ENCODE assay signal across 15 cellular contexts in the genomic region with DNA sequence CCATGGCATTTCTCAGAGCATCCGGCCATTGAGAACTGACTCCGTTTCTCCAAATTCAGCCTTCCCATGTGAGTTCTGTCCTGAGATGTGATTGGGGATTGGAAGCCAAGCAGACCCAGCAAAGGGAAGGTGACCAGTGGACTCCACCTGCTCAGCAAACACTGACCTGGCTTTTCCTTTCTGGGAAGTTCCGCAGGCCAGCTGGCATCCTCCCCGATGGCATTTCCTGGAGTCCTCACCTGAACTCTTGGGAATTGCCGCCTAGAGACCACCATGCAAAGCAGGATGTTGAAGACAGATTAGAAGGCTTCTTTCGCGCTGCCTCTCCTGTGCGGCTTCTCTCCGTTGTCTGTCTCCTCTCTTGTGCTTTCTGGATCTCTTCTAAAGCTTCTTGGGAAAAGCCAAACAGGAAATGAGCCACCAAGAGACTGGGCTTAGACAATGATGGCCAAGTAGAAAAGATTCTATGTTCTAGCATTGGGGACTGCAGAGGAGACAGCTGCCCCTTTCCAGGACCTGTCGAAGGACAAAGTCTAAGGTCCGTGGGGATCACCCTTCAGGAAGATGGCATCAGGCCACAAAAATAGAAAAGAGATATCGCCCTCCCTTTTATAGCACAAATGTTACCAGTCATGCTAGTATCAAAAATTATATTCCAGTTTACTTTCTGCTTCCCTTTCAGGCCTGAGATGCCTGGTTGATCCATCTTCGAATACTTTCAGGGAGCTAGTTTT.
"Had no signal": no experiment of that assay in that cellular context is flagged by ENCODE, and none has a peak within 500 bp of the region (broad histone marks: within the 10 kb centered on the region; RNA-seq: fewer than 3 reads in every experiment).

No MANE protein-coding gene starts in this region.

- H3K27ac Mint-ChIP-seq: activated CD4-positive, alpha-beta T cell treated with anti-CD3 and anti-CD28 coated beads, Interleukin-2, amount 10 ng/mL, durations not matched to agents 7 days and 5 days; activated naive CD4-positive, alpha-beta T cell treated with anti-CD3 and anti-CD28 coated beads, Interleukin-2, amount 10 ng/mL, durations not matched to agents 7 days and 5 days; activated naive CD8-positive, alpha-beta T cell treated with anti-CD3 and anti-CD28 coated beads, Interleukin-2, amount 50 U/mL, for 24 hours; mesothelial cell of epicardium; stimulated activated naive B cell treated with anti-CD40 and anti-IgM and Interleukin-4, amounts not matched to agents 10 μg/mL and 1 μg/mL and 100 μg/mL, for 72 hours had no signal

- H3K27me3 Mint-ChIP-seq: stimulated activated naive B cell treated with anti-CD40 and anti-IgM and Interleukin-4, amounts not matched to agents 10 μg/mL and 1 μg/mL and 100 μg/mL, for 72 hours had no signal

- H3K27me3 ChIP-seq: brain microvascular endothelial cell, esophagus muscularis mucosa, gastroesophageal sphincter had no signal

- H3K27ac ChIP-seq: brain microvascular endothelial cell, esophagus muscularis mucosa, gastroesophageal sphincter had no signal

- H3K36me3 ChIP-seq: brain microvascular endothelial cell, gastroesophageal sphincter had no signal

- H3K36me3 Mint-ChIP-seq: activated naive CD4-positive, alpha-beta T cell treated with anti-CD3 and anti-CD28 coated beads, Interleukin-2, amount 10 ng/mL, durations not matched to agents 7 days and 5 days; stimulated activated naive B cell treated with anti-CD40 and anti-IgM and Interleukin-4, amounts not matched to agents 10 μg/mL and 1 μg/mL and 100 μg/mL, for 72 hours had no signal

- H3K9me3 ChIP-seq: esophagus muscularis mucosa, gastroesophageal sphincter had no signal

- H3K4me3 ChIP-seq: esophagus muscularis mucosa, gastroesophageal sphincter had no signal

- H3K4me1 Mint-ChIP-seq: stimulated activated naive B cell treated with anti-CD40 and anti-IgM and Interleukin-4, amounts not matched to agents 10 μg/mL and 1 μg/mL and 100 μg/mL, for 72 hours had no signal

- H3K4me3 Mint-ChIP-seq: activated CD4-positive, alpha-beta T cell treated with anti-CD3 and anti-CD28 coated beads, Interleukin-2, amount 10 ng/mL, durations not matched to agents 7 days and 5 days; activated naive CD4-positive, alpha-beta T cell treated with anti-CD3 and anti-CD28 coated beads, Interleukin-2, amount 10 ng/mL, durations not matched to agents 7 days and 5 days; activated naive CD8-positive, alpha-beta T cell treated with anti-CD3 and anti-CD28 coated beads, Interleukin-2, amount 50 U/mL, for 24 hours; mesothelial cell of epicardium; stimulated activated naive B cell treated with anti-CD40 and anti-IgM and Interleukin-4, amounts not matched to agents 10 μg/mL and 1 μg/mL and 100 μg/mL, for 72 hours had no signal

- DNase-seq: activated CD4-positive, alpha-beta T cell treated with anti-CD3 and anti-CD28 coated beads, Interleukin-2, amount 10 ng/mL, durations not matched to agents 7 days and 5 days; activated CD8-positive, alpha-beta memory T cell treated with anti-CD3 and anti-CD28 coated beads, Interleukin-2, amount 50 U/mL, for 4 hours; activated effector memory CD4-positive, alpha-beta T cell treated with Interleukin-2 at 50 U/mL for 16 hours; activated naive CD4-positive, alpha-beta T cell treated with anti-CD3 and anti-CD28 coated beads, Interleukin-2, amount 10 ng/mL, durations not matched to agents 7 days and 5 days; activated naive CD8-positive, alpha-beta T cell treated with anti-CD3 and anti-CD28 coated beads, Interleukin-2, amount 50 U/mL, for 24 hours; activated T-cell treated with anti-CD3 and anti-CD28 coated beads, Interleukin-2, amount 50 U/mL, for 48 hours; anterior cingulate cortex; brain microvascular endothelial cell; effector CD8-positive, alpha-beta T cell; stimulated activated naive B cell treated with anti-CD40 and anti-IgM and Interleukin-4, amounts not matched to agents 10 μg/mL and 1 μg/mL and 100 μg/mL, for 72 hours; T-helper 1 cell; T-helper 9 cell had no signal

- H3K4me1 ChIP-seq: esophagus muscularis mucosa, gastroesophageal sphincter had no signal

- H3K9me3 Mint-ChIP-seq: activated naive CD8-positive, alpha-beta T cell treated with anti-CD3 and anti-CD28 coated beads, Interleukin-2, amount 50 U/mL, for 24 hours; mesothelial cell of epicardium; stimulated activated naive B cell treated with anti-CD40 and anti-IgM and Interleukin-4, amounts not matched to agents 10 μg/mL and 1 μg/mL and 100 μg/mL, for 72 hours had no signal
